ENCODE assay signal across 25 cellular contexts in genomic region chr1:179530352-179530751, GRCh38. TPM values are rescaled to one million over a fixed set of nuclear protein-coding genes. Genes with fewer than 3 reads are reported as not detected.
A peak's percentile ranks its signal among the peaks of the same experiment; 100 is the strongest.
DNase-seq lines count a peak whose midpoint lies in the region; FAIRE-seq and TF ChIP-seq lines count a peak whose summit lies in the region.
"Had no signal": no experiment of that assay in that cellular context is flagged by ENCODE, and none has a peak within 500 bp of the region (broad histone marks: within the 10 kb centered on the region; RNA-seq: fewer than 3 reads in every experiment).

No MANE protein-coding gene starts in this region.

- H3K27ac ChIP-seq in H9 (ENCODE audit: insufficient read length, low read depth, low read length) (no peak overlapping the region), HUES64 (ENCODE audit: low read depth, low read length) (peak overlapping the region; percentile 83; the same call in 1 of the 2 replicates)
- H3K27ac ChIP-seq: 22Rv1; BLaER1 treated with 17β-estradiol and CSF1 and Interleukin-3, amounts not matched to agents 10 nM and 100 nM had no signal

- no peaks in the 10 kb centered on the region for H4K20me1 ChIP-seq in H9 (ENCODE audit: control insufficient read depth, insufficient read depth, insufficient read length)
- H4K20me1 ChIP-seq: BLaER1 treated with 17β-estradiol and CSF1 and Interleukin-3, amounts not matched to agents 10 nM and 100 nM had no signal

- H2BK120ac ChIP-seq in H9 (ENCODE audit: low read depth, low read length, poor library complexity, severe bottlenecking) = no peak overlapping the region

- H3K4me3 Mint-ChIP-seq in H9 = no peak overlapping the region; a peak in 1 of 5 replicates
- H3K4me3 Mint-ChIP-seq: CD14-positive monocyte; CD4-positive, alpha-beta T cell; CD8-positive, alpha-beta memory T cell had no signal

- H4K91ac ChIP-seq in H9 (ENCODE audit: insufficient read length, low read depth, low read length) = no peak overlapping the region

- H3K9me3 Mint-ChIP-seq in H9 = peaks cover 4 to 10% of the 10 kb centered on the region in 2 experiments
- H3K9me3 Mint-ChIP-seq: CD4-positive, alpha-beta T cell had no signal

- no peak overlapping the region for H2AK5ac ChIP-seq in H9 (ENCODE audit: insufficient read length, low read length)

- DNase-seq in GM12892 (ENCODE audit: insufficient read length) (no peak), H9 (no peak), iPS-NIHi11 (ENCODE audit: low spot score) (peak; percentile 13), NCI-H2107 (lab: John Stamatoyannopoulos, UW) (no peak), iPS-NIHi7 (ENCODE audit: extremely low spot score) (no peak), AG08395 (ENCODE audit: low spot score) (no peak)
- DNase-seq: AML-193; BE2C; CD4-positive, alpha-beta T cell; CD8-positive, alpha-beta memory T cell; DMS 273 treated with DMSO at 0.1 percent for 48 hours; DMS79; EL; GDM1; HCEC 1CT had no signal

- peak overlapping the region in 2 of 3 experiments; percentile 59 to 98; a peak in 3 of 7 replicates for H3K27ac Mint-ChIP-seq in H9
- H3K27ac Mint-ChIP-seq: CD4-positive, alpha-beta T cell; CD8-positive, alpha-beta memory T cell had no signal

- no peak overlapping the region for H3K4me2 ChIP-seq in H9 (ENCODE audit: insufficient read depth, insufficient read length, low read length)
- H3K4me2 ChIP-seq: BLaER1 treated with 17β-estradiol and CSF1 and Interleukin-3, amounts not matched to agents 10 nM and 100 nM had no signal

- no peak overlapping the region for H3T11ph ChIP-seq in H9 (ENCODE audit: low read length)

- no peak overlapping the region for H2BK5ac ChIP-seq in H9 (ENCODE audit: insufficient read length, low read length)

- no peak for TF ChIP-seq POLR2A in GM12892 (IDR thresholded peaks at IDR 0.05; ENCODE audit: low read depth, low read length)

- TF ChIP-seq CTCF in H9 (conservative IDR thresholded peaks at IDR 0.05) = no peak

- H2BK12ac ChIP-seq in H9 (ENCODE audit: insufficient read length, low read depth, low read length) = no peak overlapping the region

- H3K27me3 ChIP-seq in H9 (ENCODE audit: insufficient read depth, low read length) (no peaks in the 10 kb centered on the region), HUES64 (ENCODE audit: insufficient read depth, low read length) (peaks cover 2% of the 10 kb centered on the region; the same call in 1 of the 2 replicates)
- H3K27me3 ChIP-seq: BLaER1 treated with 17β-estradiol and CSF1 and Interleukin-3, amounts not matched to agents 10 nM and 100 nM had no signal

- no peaks in the 10 kb centered on the region for H3K36me3 ChIP-seq in HUES64 (ENCODE audit: insufficient read depth, low read length)
- H3K36me3 ChIP-seq: BE2C; BLaER1 treated with 17β-estradiol and CSF1 and Interleukin-3, amounts not matched to agents 10 nM and 100 nM had no signal

- H3K27me3 Mint-ChIP-seq in H9 (ENCODE audit: low read depth) = peaks cover 13% of the 10 kb centered on the region

- H3K4ac ChIP-seq in H9 (ENCODE audit: low read depth, low read length) = no peak overlapping the region

- no peaks in the 10 kb centered on the region for H3K79me2 ChIP-seq in H9 (ENCODE audit: insufficient read depth, low read length)

- WGBS in H9 (ENCODE audit: extremely low coverage, insufficient read length, low lambda C conversion rate) = no CpG with 5 or more reads among the region's 1 CpG
- 53% methylated on average over 1 of the region's 1 CpG for WGBS in HUES64

- no peak overlapping the region for H2BK20ac ChIP-seq in H9 (ENCODE audit: low read depth, low read length, poor library complexity, severe bottlenecking)

- H2AFZ ChIP-seq in H9 (ENCODE audit: low read length) = no peak overlapping the region

- no peaks in the 10 kb centered on the region for H3K23me2 ChIP-seq in H9 (ENCODE audit: insufficient read length, low read depth, low read length, poor library complexity, severe bottlenecking)

- H2BK15ac ChIP-seq in H9 (ENCODE audit: low read depth, low read length) = no peak overlapping the region

- H3K9me3 ChIP-seq in H9 (ENCODE audit: control insufficient read depth, low read depth, low read length) (no peaks in the 10 kb centered on the region), HUES64 (ENCODE audit: insufficient read depth, low read depth, low read length) (no peaks in the 10 kb centered on the region)
- H3K9me3 ChIP-seq: BE2C; BLaER1 treated with 17β-estradiol and CSF1 and Interleukin-3, amounts not matched to agents 10 nM and 100 nM had no signal

- H3K9ac ChIP-seq in H9 (ENCODE audit: extremely low read depth, insufficient read length, low read length) = no peak overlapping the region
- H3K9ac ChIP-seq in HUES64 (ENCODE audit: low read depth, low read length) = no peak overlapping the region
- H3K9ac ChIP-seq: BLaER1 treated with 17β-estradiol and CSF1 and Interleukin-3, amounts not matched to agents 10 nM and 100 nM had no signal

- H3K4me1 Mint-ChIP-seq in H9 = peaks cover 32 to 35% of the 10 kb centered on the region in 2 experiments
- H3K4me1 Mint-ChIP-seq: CD14-positive monocyte; CD8-positive, alpha-beta memory T cell had no signal

- H3K4me1 ChIP-seq in H9 (ENCODE audit: insufficient read depth, low read length) (peaks cover 8% of the 10 kb centered on the region), HUES64 (ENCODE audit: insufficient read depth, low read length) (peaks cover 18% of the 10 kb centered on the region)
- H3K4me1 ChIP-seq: BE2C; BLaER1 treated with 17β-estradiol and CSF1 and Interleukin-3, amounts not matched to agents 10 nM and 100 nM had no signal

- peak; percentile 21 for FAIRE-seq in GM12892 (lab: Jason Lieb, UNC)
- FAIRE-seq: A204.1, D721Med, GM12878, GM18507 had no signal

- H3K56ac ChIP-seq in H9 (ENCODE audit: insufficient read length, low read depth, low read length) = no peak overlapping the region

- no peak overlapping the region for H4K5ac ChIP-seq in H9 (ENCODE audit: insufficient read length, low read depth, low read length)

- H3K4me3 ChIP-seq in HUES64 (ENCODE audit: low read length) = no peak overlapping the region
- H3K4me3 ChIP-seq: BLaER1 treated with 17β-estradiol and CSF1 and Interleukin-3, amounts not matched to agents 10 nM and 100 nM; GM12878 had no signal

- no peak overlapping the region for H3K14ac ChIP-seq in H9 (ENCODE audit: insufficient read depth, low read length)

- H3K36me3 Mint-ChIP-seq in H9 (ENCODE audit: insufficient read depth in 1 of 3, low read depth in 3 of 3) = peaks cover 0 to 15% (median 0%) of the 10 kb centered on the region in 3 experiments; a peak in 3 of 7 replicates
- H3K36me3 Mint-ChIP-seq: CD14-positive monocyte; CD8-positive, alpha-beta memory T cell had no signal

- no peaks in the 10 kb centered on the region for H3K79me1 ChIP-seq in H9 (ENCODE audit: insufficient read depth, low read depth, low read length, poor library complexity, severe bottlenecking)

- H4K8ac ChIP-seq in H9 (replicated peaks; ENCODE audit: insufficient read length, low read depth, low read length) = no peak overlapping the region

- H3K23ac ChIP-seq in H9 (ENCODE audit: insufficient read length, low read depth, low read length) = no peak overlapping the region

- H3K18ac ChIP-seq in H9 (ENCODE audit: insufficient read length, low read depth, low read length) = no peak overlapping the region

RNA-seq across cellular contexts. Expression of gene NPHS2, which starts 45.4 kb away (rescaled TPM):
- not detected for polyA plus RNA-seq in GM12892 (2012; ENCODE audit: missing spikeins)
- not detected in 2 replicates for total RNA-seq in H9 (2021)
- not detected for polyA plus RNA-seq in HUES64 (2013, experiment 1 of 2)
- not detected for polyA plus RNA-seq in HUES64 (2013, experiment 2 of 2)
- total RNA-seq: CD4-positive, alpha-beta T cell; CD8-positive, alpha-beta memory T cell; GM12878; H4 had no signal
- polyA plus RNA-seq: AG04450; CD14-positive monocyte; CD8-positive, alpha-beta memory T cell; GM12878 had no signal
